15 cellular contexts compared by ENCODE assay signal in genomic region chr7:101112233-101112632, GRCh38. TPM values are rescaled to one million over a fixed set of nuclear protein-coding genes. Genes with fewer than 3 reads are reported as not detected.
A peak's percentile ranks its signal among the peaks of the same experiment; 100 is the strongest.
DNase-seq lines count a peak whose midpoint lies in the region; ATAC-seq and TF ChIP-seq lines count a peak whose summit lies in the region.
"Had no signal": no experiment of that assay in that cellular context is flagged by ENCODE, and none has a peak within 500 bp of the region (broad histone marks: within the 10 kb centered on the region; RNA-seq: fewer than 3 reads in every experiment).

No MANE protein-coding gene starts in this region.

- TF ChIP-seq POLR2A in esophagus squamous epithelium (IDR thresholded peaks at IDR 0.05), result no peak

- H3K9me3 Mint-ChIP-seq in HFFc6 (no peaks in the 10 kb centered on the region; the same call in 1 of the 2 replicates), progenitor cell of endocrine pancreas (ENCODE audit: low read depth) (no peaks in the 10 kb centered on the region)
- H3K9me3 Mint-ChIP-seq: activated T-helper 2 cell treated with anti-CD3 and anti-CD28 coated beads, Interferon-gamma antibody, Interleukin-2, Interleukin-4, amounts not matched to agents 10 μg/mL and 5 μg/mL and 100 μg/mL, durations not matched to agents 14 hours and 24 hours and 36 hours had no signal

- intact Hi-C loops in esophagus squamous epithelium (cut with DNase I), result no loop called here

- H3K27ac ChIP-seq in esophagus squamous epithelium, result peak overlapping the region in 3 of 4 donors; percentile 70 to 81 (median 73)
- H3K27ac ChIP-seq in liver (ENCODE audit: low read depth in 1 of 2, low read length in 2 of 2), result peak overlapping the region in 1 of 2 donors; percentile 58
- H3K27ac ChIP-seq in smooth muscle cell (ENCODE audit: low read depth), result peak overlapping the region; percentile 83

- H3K4me1 Mint-ChIP-seq in HFFc6 (ENCODE audit: low read depth), result peaks cover 59% of the 10 kb centered on the region
- no peaks in the 10 kb centered on the region for H3K4me1 Mint-ChIP-seq in progenitor cell of endocrine pancreas (ENCODE audit: low read depth)
- H3K4me1 Mint-ChIP-seq: activated CD4-positive, alpha-beta T cell treated with anti-CD3 and anti-CD28 coated beads for 36 hours had no signal

- no peak overlapping the region for H2AFZ ChIP-seq in smooth muscle cell (ENCODE audit: low read depth)

- no peaks in the 10 kb centered on the region for H3K79me2 ChIP-seq in smooth muscle cell (ENCODE audit: low read depth)

- H3K27ac Mint-ChIP-seq in HFFc6 (peak overlapping the region; percentile 80; the same call in 1 of the 2 replicates), progenitor cell of endocrine pancreas (no peak overlapping the region)
- H3K27ac Mint-ChIP-seq: activated CD4-positive, alpha-beta T cell treated with anti-CD3 and anti-CD28 coated beads for 36 hours; activated T-helper 2 cell treated with anti-CD3 and anti-CD28 coated beads, Interferon-gamma antibody, Interleukin-2, Interleukin-4, amounts not matched to agents 10 μg/mL and 5 μg/mL and 100 μg/mL, durations not matched to agents 14 hours and 24 hours and 36 hours had no signal

- ATAC-seq in HG02870 (IDR thresholded peaks at IDR 0.05; ENCODE audit: unreplicated experiment), result no peak
- ATAC-seq: activated CD4-positive, alpha-beta T cell treated with anti-CD3 and anti-CD28 coated beads for 36 hours had no signal

- H3K4me3 Mint-ChIP-seq in HFFc6, result no peak overlapping the region
- no peak overlapping the region for H3K4me3 Mint-ChIP-seq in progenitor cell of endocrine pancreas (ENCODE audit: low read depth)
- H3K4me3 Mint-ChIP-seq: activated CD4-positive, alpha-beta T cell treated with anti-CD3 and anti-CD28 coated beads for 36 hours had no signal

- TF ChIP-seq CTCF in HFFc6 (IDR thresholded peaks at IDR 0.05) (no peak), esophagus squamous epithelium (IDR thresholded peaks at IDR 0.05) (no peak), liver (IDR thresholded peaks at IDR 0.05; ENCODE audit: low read depth, low read length, missing input control) (no peak), smooth muscle cell (IDR thresholded peaks at IDR 0.05; ENCODE audit: borderline replicate concordance, insufficient read depth, poor library complexity, severe bottlenecking) (no peak), progenitor cell of endocrine pancreas (IDR thresholded peaks at IDR 0.05; ENCODE audit: unreplicated experiment) (no peak)

- H4K20me1 ChIP-seq in smooth muscle cell (ENCODE audit: low read depth), result no peaks in the 10 kb centered on the region

- H3K4me3 ChIP-seq in esophagus squamous epithelium, result no peak overlapping the region
- no peak overlapping the region for H3K4me3 ChIP-seq in liver (ENCODE audit: low read depth in 1 of 3, low read length in 3 of 3)
- H3K4me3 ChIP-seq in smooth muscle cell, result no peak overlapping the region

- H3K36me3 Mint-ChIP-seq in HFFc6 (ENCODE audit: low read depth) (no peaks in the 10 kb centered on the region), progenitor cell of endocrine pancreas (ENCODE audit: insufficient read depth) (no peaks in the 10 kb centered on the region)

- H3K4me2 ChIP-seq in smooth muscle cell, result no peak overlapping the region

- peaks cover 4% of the 10 kb centered on the region for H3F3A ChIP-seq in smooth muscle cell (ENCODE audit: low read depth)

- H3K27me3 ChIP-seq in esophagus squamous epithelium (no peaks in the 10 kb centered on the region), liver (ENCODE audit: control insufficient read depth in 4 of 4, insufficient read depth in 4 of 4, low read length in 3 of 4) (no peaks in the 10 kb centered on the region), smooth muscle cell (ENCODE audit: low read depth) (no peaks in the 10 kb centered on the region)

- H3K27me3 Mint-ChIP-seq in HFFc6 (ENCODE audit: insufficient read depth) (peaks cover 1% of the 10 kb centered on the region; the same call in 1 of the 2 replicates), progenitor cell of endocrine pancreas (peaks cover 4% of the 10 kb centered on the region)

- no peaks in the 10 kb centered on the region for H3K9me3 ChIP-seq in esophagus squamous epithelium
- no peaks in the 10 kb centered on the region for H3K9me3 ChIP-seq in liver (ENCODE audit: control insufficient read depth in 4 of 4, low read length in 3 of 4)
- no peaks in the 10 kb centered on the region for H3K9me3 ChIP-seq in smooth muscle cell (replicated peaks; ENCODE audit: low read depth)

- H3K4me1 ChIP-seq in esophagus squamous epithelium (peaks cover 17 to 42% (median 27%) of the 10 kb centered on the region in 3 donors), liver (ENCODE audit: control insufficient read depth in 4 of 4, insufficient read depth in 4 of 4, low read length in 3 of 4) (peaks cover 2 to 6% (median 4%) of the 10 kb centered on the region in 4 donors), smooth muscle cell (ENCODE audit: low read depth) (peaks cover 5% of the 10 kb centered on the region)

- DNase-seq in HFFc6 (no peak), esophagus squamous epithelium (lab: John Stamatoyannopoulos, UW) (no peak), smooth muscle cell (lab: John Stamatoyannopoulos, UW; ENCODE audit: unreplicated experiment) (no peak), HuH-7 (ENCODE audit: low spot score) (no peak), islet precursor cell (no peak), progenitor cell of endocrine pancreas (ENCODE audit: low spot score, unreplicated experiment) (no peak)
- DNase-seq: activated CD4-positive, alpha-beta T cell treated with anti-CD3 and anti-CD28 coated beads for 36 hours; AML-193; cerebellar nuclear complex; NCI-H1417; NCI-H748 treated with DMSO at 0.1 percent for 48 hours; stimulated activated naive CD4-positive, alpha-beta T cell had no signal

- no peaks in the 10 kb centered on the region for H3K36me3 ChIP-seq in esophagus squamous epithelium
- H3K36me3 ChIP-seq in liver (ENCODE audit: control insufficient read depth in 4 of 4, insufficient read depth in 3 of 4, low read depth in 1 of 4, low read length in 3 of 4), result no peaks in the 10 kb centered on the region
- no peaks in the 10 kb centered on the region for H3K36me3 ChIP-seq in smooth muscle cell (ENCODE audit: low read depth)

- no peak for TF ChIP-seq RAD21 in liver (IDR thresholded peaks at IDR 0.05)

- 81 to 84% methylated on average over 7 to 11 of the region's 11 CpGs for WGBS in esophagus squamous epithelium, 2 donors
- 79% methylated on average over 11 of the region's 11 CpGs for WGBS in liver
- 82% methylated on average over 11 of the region's 11 CpGs for WGBS in smooth muscle cell (ENCODE audit: low lambda C conversion rate)

- H3K9ac ChIP-seq in liver (ENCODE audit: low read depth in 1 of 2, low read length in 2 of 2) (no peak overlapping the region), smooth muscle cell (ENCODE audit: low read depth) (no peak overlapping the region)

TF ChIP-seq in liver, 16 proteins besides CTCF, POLR2A, EP300 and RAD21:
- TF ChIP-seq JUND (IDR thresholded peaks at IDR 0.05), result peak in 1 of 2 donors; percentile 33
- TF ChIP-seq NR2F2 (IDR thresholded peaks at IDR 0.05), result peak; percentile 92
- TF ChIP-seq SP1 (IDR thresholded peaks at IDR 0.05), result peak; percentile 75
- no peak for TF ChIP-seq MAX (IDR thresholded peaks at IDR 0.05)
- TF ChIP-seq RXRA (IDR thresholded peaks at IDR 0.05), result peak; percentile 33 to 43
TF ChIP-seq in liver: peak in this region for 4.

RNA-seq across cellular contexts. Expression of gene SERPINE1, which starts 14.7 kb away (rescaled TPM):
- total RNA-seq in HFFc6 (2021; fragmentation: NEBNext Ultra II Directional; extraction: Animal tissue kit (Norgen Biotek cat#: 25700)), result 1,000 to 10,000 TPM in 4 of 6 experiments, 100 to 1,000 TPM in 2; 906 to 2,092 (median 1,052) TPM
- total RNA-seq in esophagus squamous epithelium (1 to 10 TPM; 1.1 to 4.8 (median 3.1) TPM), liver (10 to 100 TPM in 1 of 2 donors, under 1 TPM in 1; 0.93 to 10.2 TPM), smooth muscle cell (387 and 435 TPM in 2 replicates), progenitor cell of endocrine pancreas (0.11 and 0.14 TPM in 2 replicates)
- polyA plus RNA-seq in liver (10 to 100 TPM in 1 of 2 donors, 1 to 10 TPM in 1; 5.8 to 18.6 TPM), smooth muscle cell (460 and 495 TPM in 2 replicates)

RNA-seq across cellular contexts. Expression of gene TRIM56, which starts 27.0 kb away (rescaled TPM):
- 10 to 100 TPM; 17.8 to 20.6 (median 19.4) TPM for total RNA-seq in HFFc6 (2021; fragmentation: NEBNext Ultra II Directional; extraction: Animal tissue kit (Norgen Biotek cat#: 25700))
- 10 to 100 TPM; 12.1 to 19.6 (median 13.6) TPM for total RNA-seq in esophagus squamous epithelium
- total RNA-seq in liver, result 10 to 100 TPM in 1 of 2 donors, 1 to 10 TPM in 1; 9.2 to 15.6 TPM
- 1 to 10 TPM; 4.8 to 6.1 TPM for polyA plus RNA-seq in liver
- 2.5 and 5.4 TPM in 2 replicates for total RNA-seq in smooth muscle cell
- 11.0 and 11.2 TPM in 2 replicates for polyA plus RNA-seq in smooth muscle cell
- total RNA-seq in progenitor cell of endocrine pancreas, result 19.3 and 22.0 TPM in 2 replicates

RNA-seq across cellular contexts. Expression of gene AP1S1, which starts 42.0 kb away (rescaled TPM):
- 100 to 1,000 TPM; 154 to 176 (median 166) TPM for total RNA-seq in HFFc6 (2021; fragmentation: NEBNext Ultra II Directional; extraction: Animal tissue kit (Norgen Biotek cat#: 25700))
- 100 to 1,000 TPM in 1 of 4 donors, 10 to 100 TPM in 3; 42.7 to 144 (median 64.3) TPM for total RNA-seq in esophagus squamous epithelium
- total RNA-seq in liver, result 10 to 100 TPM; 20.9 to 23.1 TPM
- 10 to 100 TPM; 13.8 to 25.7 TPM for polyA plus RNA-seq in liver
- total RNA-seq in smooth muscle cell, result 104 and 105 TPM in 2 replicates
- polyA plus RNA-seq in smooth muscle cell, result 44.0 and 51.2 TPM in 2 replicates
- 61.3 and 66.5 TPM in 2 replicates for total RNA-seq in progenitor cell of endocrine pancreas

RNA-seq across cellular contexts. Expression of gene VGF, which starts 53.1 kb away (rescaled TPM):
- under 1 TPM; 0.19 to 0.78 (median 0.35) TPM for total RNA-seq in HFFc6 (2021; fragmentation: NEBNext Ultra II Directional; extraction: Animal tissue kit (Norgen Biotek cat#: 25700))
- total RNA-seq in esophagus squamous epithelium, result not detected
- total RNA-seq in liver, result not detected
- polyA plus RNA-seq in liver, result not detected
- 0.85 TPM in 1 of 2 replicates, not detected in the other for total RNA-seq in smooth muscle cell
- 0.20 and 0.25 TPM in 2 replicates for polyA plus RNA-seq in smooth muscle cell
- 0.96 and 1.8 TPM in 2 replicates for total RNA-seq in progenitor cell of endocrine pancreas

Comparison
In these comparisons a context has a peak if more than half of its experiments do, and no peak if none do; other contexts are left out.
1. RNA of gene SERPINE1, which starts 14.7 kb away (total RNA-seq): 906 to 2,092 TPM in HFFc6 and 387 to 435 TPM in smooth muscle cell; 0.93 to 10.2 TPM in liver, 1.1 to 4.8 TPM in esophagus squamous epithelium and 0.11 to 0.14 TPM in progenitor cell of endocrine pancreas; every median in the first group is over 10 times any median in the second.